Comparison of ENCODE assay signal across 18 cellular contexts in genomic region chr22:38193580-38193979, GRCh38. TPM values are rescaled to one million over a fixed set of nuclear protein-coding genes. Genes with fewer than 3 reads are reported as not detected.
DNase-seq lines count a peak whose midpoint lies in the region; ATAC-seq and TF ChIP-seq lines count a peak whose summit lies in the region.
"Had no signal": no experiment of that assay in that cellular context is flagged by ENCODE, and none has a peak within 500 bp of the region (broad histone marks: within the 10 kb centered on the region; RNA-seq: fewer than 3 reads in every experiment).

No MANE protein-coding gene starts in this region.

- H3K27ac Mint-ChIP-seq in CD14-positive monocyte (peak overlapping the region; percentile 89 to 97 (median 95)), GM23338 (no peak overlapping the region)
- H3K27ac Mint-ChIP-seq: activated CD4-positive, alpha-beta memory T cell treated with anti-CD3 and anti-CD28 coated beads for 36 hours; activated naive CD8-positive, alpha-beta T cell treated with anti-CD3 and anti-CD28 coated beads, Interleukin-2, amount 10 ng/mL, durations not matched to agents 7 days and 5 days; progenitor cell of endocrine pancreas had no signal

- DNase-seq in CD14-positive monocyte (ENCODE audit: low spot score) (peak; percentile 60), OCI-M1 (lab: John Stamatoyannopoulos, UW) (peak; percentile 77), ovary (peak in 4 of 5 donors; percentile 73 to 82 (median 79)), NCI-H774 (lab: John Stamatoyannopoulos, UW) (no peak), GM23338 (ENCODE audit: low spot score) (no peak), NCI-H345 treated with DMSO at 0.1 percent for 48 hours (lab: John Stamatoyannopoulos, UW; ENCODE audit: unreplicated experiment) (no peak)
- DNase-seq: activated CD4-positive, alpha-beta memory T cell treated with anti-CD3 and anti-CD28 coated beads for 36 hours; activated naive CD8-positive, alpha-beta T cell treated with anti-CD3 and anti-CD28 coated beads, Interleukin-2, amount 10 ng/mL, durations not matched to agents 7 days and 5 days; activated T-cell treated with anti-CD3 and anti-CD28 coated beads, Interleukin-2, amount 50 U/mL, for 48 hours; foreskin fibroblast; NCI-H1105 treated with DMSO at 0.1 percent for 48 hours; NK-92 treated with Interleukin-12 subunit alpha and Interleukin-12 subunit beta, amount 100 ng/mL, for 24 hours; stimulated activated naive CD4-positive, alpha-beta T cell had no signal

- ATAC-seq in gastroesophageal sphincter (peak; percentile 30), GM18861 (IDR thresholded peaks at IDR 0.05; ENCODE audit: unreplicated experiment) (no peak), GM23338 (no peak)

- H3K27me3 ChIP-seq in gastroesophageal sphincter: no peaks in the 10 kb centered on the region
- H3K27me3 ChIP-seq in ovary: no peaks in the 10 kb centered on the region
- H3K27me3 ChIP-seq in GM23338 (ENCODE audit: insufficient read depth): no peaks in the 10 kb centered on the region
- H3K27me3 ChIP-seq: SJSA1 had no signal

- H3K36me3 Mint-ChIP-seq in CD14-positive monocyte (no peaks in the 10 kb centered on the region), GM23338 (ENCODE audit: low read depth) (no peaks in the 10 kb centered on the region; the same call in 2 of the 3 replicates)
- H3K36me3 Mint-ChIP-seq: activated CD4-positive, alpha-beta memory T cell treated with anti-CD3 and anti-CD28 coated beads for 36 hours; activated naive CD8-positive, alpha-beta T cell treated with anti-CD3 and anti-CD28 coated beads, Interleukin-2, amount 10 ng/mL, durations not matched to agents 7 days and 5 days had no signal

- H3K27me3 Mint-ChIP-seq in CD14-positive monocyte (ENCODE audit: low read depth in 3 of 3): peaks cover 0 to 3% (median 2%) of the 10 kb centered on the region in 3 donors
- H3K27me3 Mint-ChIP-seq in GM23338 (ENCODE audit: insufficient read depth, low read depth, poor library complexity): peaks cover 14% of the 10 kb centered on the region

- H3K4me1 Mint-ChIP-seq in CD14-positive monocyte (peaks cover 31% of the 10 kb centered on the region), GM23338 (no peaks in the 10 kb centered on the region; the same call in 2 of the 3 replicates)

- no peak overlapping the region for H3K4me3 ChIP-seq in gastroesophageal sphincter
- H3K4me3 ChIP-seq in ovary: no peak overlapping the region
- no peak overlapping the region for H3K4me3 ChIP-seq in GM23338
- H3K4me3 ChIP-seq: SJSA1 had no signal

- TF ChIP-seq EP300 in gastroesophageal sphincter (IDR thresholded peaks at IDR 0.05): no peak
- TF ChIP-seq EP300 in ovary (IDR thresholded peaks at IDR 0.05): no peak

- TF ChIP-seq POLR2A in gastroesophageal sphincter (IDR thresholded peaks at IDR 0.05) (no peak), ovary (IDR thresholded peaks at IDR 0.05) (no peak)

- H3K4me1 ChIP-seq in gastroesophageal sphincter (peaks cover 0 to 11% (median 4%) of the 10 kb centered on the region in 3 donors), ovary (ENCODE audit: insufficient read depth) (peaks cover 3% of the 10 kb centered on the region), GM23338 (ENCODE audit: insufficient read depth) (no peaks in the 10 kb centered on the region)

- H2AFZ ChIP-seq in GM23338: no peak overlapping the region

- H3K27ac ChIP-seq in gastroesophageal sphincter: no peak overlapping the region
- no peak overlapping the region for H3K27ac ChIP-seq in ovary
- H3K27ac ChIP-seq in GM23338 (ENCODE audit: low read depth): no peak overlapping the region
- H3K27ac ChIP-seq: SJSA1 had no signal

- H3K9me2 ChIP-seq in GM23338 (ENCODE audit: insufficient read depth): no peaks in the 10 kb centered on the region

- H3K4me3 Mint-ChIP-seq in CD14-positive monocyte (peak overlapping the region in 1 of 2 donors; percentile 77), GM23338 (no peak overlapping the region)
- H3K4me3 Mint-ChIP-seq: activated CD4-positive, alpha-beta memory T cell treated with anti-CD3 and anti-CD28 coated beads for 36 hours; central memory CD8-positive, alpha-beta T cell had no signal

- H3K9me3 ChIP-seq in gastroesophageal sphincter: no peaks in the 10 kb centered on the region
- no peaks in the 10 kb centered on the region for H3K9me3 ChIP-seq in ovary
- H3K9me3 ChIP-seq: SJSA1 had no signal

- TF ChIP-seq CTCF in CD14-positive monocyte (IDR thresholded peaks at IDR 0.05): no peak
- no peak for TF ChIP-seq CTCF in gastroesophageal sphincter (IDR thresholded peaks at IDR 0.05)
- TF ChIP-seq CTCF in ovary (IDR thresholded peaks at IDR 0.05): no peak
- TF ChIP-seq CTCF in GM23338 (conservative IDR thresholded peaks at IDR 0.05; ENCODE audit: low read depth in 2 of 2): no peak

- H3K79me2 ChIP-seq in GM23338 (replicated peaks; ENCODE audit: insufficient read depth): no peaks in the 10 kb centered on the region

- H4K20me1 ChIP-seq in GM23338 (replicated peaks; ENCODE audit: insufficient read depth): no peaks in the 10 kb centered on the region

- peaks cover 0 to 5% (median 0%) of the 10 kb centered on the region in 7 donors for H3K9me3 Mint-ChIP-seq in CD14-positive monocyte
- peaks cover 4% of the 10 kb centered on the region; the same call in 2 of the 3 replicates for H3K9me3 Mint-ChIP-seq in GM23338
- H3K9me3 Mint-ChIP-seq: activated CD4-positive, alpha-beta memory T cell treated with anti-CD3 and anti-CD28 coated beads for 36 hours; activated naive CD8-positive, alpha-beta T cell treated with anti-CD3 and anti-CD28 coated beads, Interleukin-2, amount 10 ng/mL, durations not matched to agents 7 days and 5 days; central memory CD8-positive, alpha-beta T cell had no signal

- 66 to 67% methylated on average over 1 to 6 of the region's 6 CpGs for WGBS in gastroesophageal sphincter (ENCODE audit: low coverage in 1 of 2), 2 donors
- WGBS in ovary, 3 donors: 56 to 65% (median 62%) methylated on average over 6 of the region's 6 CpGs

- no peaks in the 10 kb centered on the region for H3F3A ChIP-seq in GM23338 (replicated peaks; ENCODE audit: low read depth)

- H3K36me3 ChIP-seq in gastroesophageal sphincter (no peaks in the 10 kb centered on the region), ovary (no peaks in the 10 kb centered on the region), GM23338 (ENCODE audit: insufficient read depth) (no peaks in the 10 kb centered on the region)
- H3K36me3 ChIP-seq: SJSA1 had no signal

- intact Hi-C loops in CD14-positive monocyte (cut with micrococcal nuclease): no loop called here
- intact Hi-C loops in ovary (cut with DNase I): no loop called here

- H3K4me2 ChIP-seq in GM23338: no peak overlapping the region

TF ChIP-seq in GM23338, 12 proteins besides CTCF, POLR2A, EP300 and RAD21:
- TF ChIP-seq ZNF331 (CRISPR knock-in tag; IDR thresholded peaks at IDR 0.05; ENCODE audit: low read depth) (no peak), ZNF114 (CRISPR knock-in tag; IDR thresholded peaks at IDR 0.05) (no peak), NANOG (IDR thresholded peaks at IDR 0.05; ENCODE audit: borderline replicate concordance) (no peak)
- TF ChIP-seq, protein P1, sequence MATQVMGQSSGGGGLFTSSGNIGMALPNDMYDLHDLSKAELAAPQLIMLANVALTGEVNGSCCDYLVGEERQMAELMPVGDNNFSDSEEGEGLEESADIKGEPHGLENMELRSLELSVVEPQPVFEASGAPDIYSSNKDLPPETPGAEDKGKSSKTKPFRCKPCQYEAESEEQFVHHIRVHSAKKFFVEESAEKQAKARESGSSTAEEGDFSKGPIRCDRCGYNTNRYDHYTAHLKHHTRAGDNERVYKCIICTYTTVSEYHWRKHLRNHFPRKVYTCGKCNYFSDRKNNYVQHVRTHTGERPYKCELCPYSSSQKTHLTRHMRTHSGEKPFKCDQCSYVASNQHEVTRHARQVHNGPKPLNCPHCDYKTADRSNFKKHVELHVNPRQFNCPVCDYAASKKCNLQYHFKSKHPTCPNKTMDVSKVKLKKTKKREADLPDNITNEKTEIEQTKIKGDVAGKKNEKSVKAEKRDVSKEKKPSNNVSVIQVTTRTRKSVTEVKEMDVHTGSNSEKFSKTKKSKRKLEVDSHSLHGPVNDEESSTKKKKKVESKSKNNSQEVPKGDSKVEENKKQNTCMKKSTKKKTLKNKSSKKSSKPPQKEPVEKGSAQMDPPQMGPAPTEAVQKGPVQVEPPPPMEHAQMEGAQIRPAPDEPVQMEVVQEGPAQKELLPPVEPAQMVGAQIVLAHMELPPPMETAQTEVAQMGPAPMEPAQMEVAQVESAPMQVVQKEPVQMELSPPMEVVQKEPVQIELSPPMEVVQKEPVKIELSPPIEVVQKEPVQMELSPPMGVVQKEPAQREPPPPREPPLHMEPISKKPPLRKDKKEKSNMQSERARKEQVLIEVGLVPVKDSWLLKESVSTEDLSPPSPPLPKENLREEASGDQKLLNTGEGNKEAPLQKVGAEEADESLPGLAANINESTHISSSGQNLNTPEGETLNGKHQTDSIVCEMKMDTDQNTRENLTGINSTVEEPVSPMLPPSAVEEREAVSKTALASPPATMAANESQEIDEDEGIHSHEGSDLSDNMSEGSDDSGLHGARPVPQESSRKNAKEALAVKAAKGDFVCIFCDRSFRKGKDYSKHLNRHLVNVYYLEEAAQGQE (IDR thresholded peaks at IDR 0.05; ENCODE audit: unreplicated experiment): no peak

RNA-seq across cellular contexts. Expression of gene MAFF, which starts 8.2 kb away (rescaled TPM):
- polyA plus RNA-seq in CD14-positive monocyte (1 to 10 TPM; 1.5 to 2.0 TPM), ovary (10 to 100 TPM; 13.3 to 25.2 TPM), GM23338 (2016; fragmentation: Nextera tagmentation; extraction: Ambion mirVana) (2.2 and 2.3 TPM in 2 replicates)
- total RNA-seq in gastroesophageal sphincter (10 to 100 TPM; 21.2 to 93.7 (median 51.2) TPM), ovary (100 to 1,000 TPM in 1 of 7 donors, 10 to 100 TPM in 6; 15.0 to 153 (median 19.4) TPM)
- total RNA-seq in GM23338 (2014; rRNA removed; shearing (Covaris generic)): 7.7 and 8.9 TPM in 2 replicates

RNA-seq across cellular contexts. Expression of gene PLA2G6, which starts 11.9 kb away (rescaled TPM):
- polyA plus RNA-seq in CD14-positive monocyte (under 1 TPM; 0.43 to 0.62 TPM), ovary (10 to 100 TPM; 16.4 to 68.4 TPM), GM23338 (2016; fragmentation: Nextera tagmentation; extraction: Ambion mirVana) (4.5 and 5.8 TPM in 2 replicates)
- total RNA-seq in gastroesophageal sphincter (10 to 100 TPM in 3 of 4 donors, 1 to 10 TPM in 1; 4.4 to 30.5 (median 22.0) TPM), ovary (10 to 100 TPM; 22.5 to 60.5 (median 39.4) TPM)
- 6.3 and 12.6 TPM in 2 replicates for total RNA-seq in GM23338 (2014; rRNA removed; shearing (Covaris generic))

Comparison
In these comparisons a context has a peak if more than half of its experiments do, and no peak if none do; other contexts are left out.
1. DNase-seq: peak in CD14-positive monocyte (single experiment), OCI-M1 (single experiment) and ovary (4 of 5); none in NCI-H774 (single experiment), GM23338 (single experiment) and NCI-H345 treated with DMSO at 0.1 percent for 48 hours (single experiment).